In genomic region chr16:29816694-29817441, GRCh38 we compare ENCODE assay signal across 8 cellular contexts. TPM values are rescaled to one million over a fixed set of nuclear protein-coding genes. Genes with fewer than 3 reads are reported as not detected.
DNase-seq lines count a peak whose midpoint lies in the region; ATAC-seq and TF ChIP-seq lines count a peak whose summit lies in the region.

No MANE protein-coding gene starts in this region.

- H3K27me3 Mint-ChIP-seq in activated naive CD8-positive, alpha-beta T cell treated with anti-CD3 and anti-CD28 coated beads, Interleukin-2, amount 10 ng/mL, durations not matched to agents 7 days and 5 days: peaks cover 12% of the 10 kb centered on the region

- WGBS in prostate gland: 2% methylated on average over 37 of the region's 37 CpGs

- TF ChIP-seq CTCF in BE2C (IDR thresholded peaks at IDR 0.05; ENCODE audit: low read depth, low read length) (peak; percentile 32; the same call in 1 of the 2 replicates), Peyer's patch (IDR thresholded peaks at IDR 0.05) (peak in 2 of 6 experiments; percentile 16 to 28), prostate gland (IDR thresholded peaks at IDR 0.05) (no peak)

- peak overlapping the region; percentile 96 for H3K27ac Mint-ChIP-seq in activated naive CD8-positive, alpha-beta T cell treated with anti-CD3 and anti-CD28 coated beads, Interleukin-2, amount 10 ng/mL, durations not matched to agents 7 days and 5 days

- peak overlapping the region; percentile 80 for H3K4me3 ChIP-seq in BE2C (ENCODE audit: low read depth, low read length)
- peak overlapping the region; percentile 63 to 88 (median 78) for H3K4me3 ChIP-seq in Peyer's patch
- peak overlapping the region; percentile 63 to 77 for H3K4me3 ChIP-seq in prostate gland

- H3K27me3 ChIP-seq in BE2C (no peaks in the 10 kb centered on the region), Peyer's patch (no peaks in the 10 kb centered on the region), prostate gland (replicated peaks; ENCODE audit: insufficient read depth) (no peaks in the 10 kb centered on the region)

- H3K36me3 ChIP-seq in BE2C (peaks cover 36% of the 10 kb centered on the region), Peyer's patch (peaks cover 0 to 5% (median 0%) of the 10 kb centered on the region in 3 donors), prostate gland (no peaks in the 10 kb centered on the region)

- intact Hi-C loops in left ventricle myocardium superior (cut with micrococcal nuclease): no loop called here
- intact Hi-C loops in prostate gland (cut with DNase I): loop anchor here (5.0 kb wide), 1 partner anchor 45 kb away; the partner anchor contains the start of gene CDIPT

- H3K4me3 Mint-ChIP-seq in activated naive CD8-positive, alpha-beta T cell treated with anti-CD3 and anti-CD28 coated beads, Interleukin-2, amount 10 ng/mL, durations not matched to agents 7 days and 5 days: peak overlapping the region; percentile 93

- H3K36me3 Mint-ChIP-seq in activated naive CD8-positive, alpha-beta T cell treated with anti-CD3 and anti-CD28 coated beads, Interleukin-2, amount 10 ng/mL, durations not matched to agents 7 days and 5 days: peaks cover 24% of the 10 kb centered on the region

- ATAC-seq in GM18907 (IDR thresholded peaks at IDR 0.05; ENCODE audit: unreplicated experiment): peak; percentile 18
- peak; percentile 18 for ATAC-seq in HG03442 (IDR thresholded peaks at IDR 0.05; ENCODE audit: unreplicated experiment)
- peak; percentile 46 for ATAC-seq in activated naive CD8-positive, alpha-beta T cell treated with anti-CD3 and anti-CD28 coated beads, Interleukin-2, amount 10 ng/mL, durations not matched to agents 7 days and 5 days (ENCODE audit: low read depth)
- peak; percentile 53 for ATAC-seq in left ventricle myocardium superior

- H3K9me3 ChIP-seq in BE2C (no peaks in the 10 kb centered on the region), Peyer's patch (no peaks in the 10 kb centered on the region), prostate gland (no peaks in the 10 kb centered on the region)

- H3K4me1 ChIP-seq in BE2C (no peaks in the 10 kb centered on the region; the same call in none of the 2 replicates), Peyer's patch (peaks cover 0 to 74% (median 22%) of the 10 kb centered on the region in 4 donors), prostate gland (replicated peaks) (peaks cover 5% of the 10 kb centered on the region)

- TF ChIP-seq POLR2A in Peyer's patch (IDR thresholded peaks at IDR 0.05): peak in 1 of 2 donors; percentile 11
- TF ChIP-seq POLR2A in prostate gland (IDR thresholded peaks at IDR 0.05): peak; percentile 32

- POLR2A ChIA-PET in activated naive CD8-positive, alpha-beta T cell treated with anti-CD3 and anti-CD28 coated beads, Interleukin-2, amount 10 ng/mL, durations not matched to agents 7 days and 5 days (lab: Charles Lee): interaction anchor here (0.6 to 4.3 kb wide), 13 partner anchors 10 to 126 kb away, joined by 3 to 82 read pairs (median 5); partner anchors contain the start of genes KIF22 and MAZ

- H3K4me1 Mint-ChIP-seq in activated naive CD8-positive, alpha-beta T cell treated with anti-CD3 and anti-CD28 coated beads, Interleukin-2, amount 10 ng/mL, durations not matched to agents 7 days and 5 days: peaks cover 35% of the 10 kb centered on the region

- DNase-seq in BE2C: peak; percentile 68
- DNase-seq in Peyer's patch: peak; percentile 62 to 79 (median 76)
- DNase-seq in activated naive CD8-positive, alpha-beta T cell treated with anti-CD3 and anti-CD28 coated beads, Interleukin-2, amount 10 ng/mL, durations not matched to agents 7 days and 5 days: peak; percentile 79
- peak; percentile 80 for DNase-seq in left ventricle myocardium superior
- peak; percentile 55 for DNase-seq in prostate gland (ENCODE audit: low spot score)
- no peak for DNase-seq in foreskin melanocyte

- H3K27ac ChIP-seq in Peyer's patch (peak overlapping the region; percentile 84 to 96 (median 94)), prostate gland (peak overlapping the region; percentile 96 to 98)

- no peaks in the 10 kb centered on the region for H3K9me3 Mint-ChIP-seq in activated naive CD8-positive, alpha-beta T cell treated with anti-CD3 and anti-CD28 coated beads, Interleukin-2, amount 10 ng/mL, durations not matched to agents 7 days and 5 days

RNA-seq across cellular contexts. Expression of gene PAGR1, which starts 0.9 kb away (rescaled TPM):
- 153 TPM for polyA plus RNA-seq in BE2C (2012; ENCODE audit: insufficient read depth, insufficient read length, low read depth)
- total RNA-seq in Peyer's patch: 10 to 100 TPM; 39.5 to 50.3 (median 48.3) TPM
- 10 to 100 TPM; 29.8 to 34.3 TPM for total RNA-seq in activated naive CD8-positive, alpha-beta T cell treated with anti-CD3 and anti-CD28 coated beads, Interleukin-2, amount 10 ng/mL, durations not matched to agents 7 days and 5 days
- 16.2 TPM for total RNA-seq in left ventricle myocardium superior
- 10 to 100 TPM; 64.3 to 64.4 TPM for total RNA-seq in prostate gland

RNA-seq across cellular contexts. Expression of gene MVP, which starts 3.4 kb away (rescaled TPM):
- polyA plus RNA-seq in BE2C (2012; ENCODE audit: insufficient read depth, insufficient read length, low read depth): 17.2 TPM
- total RNA-seq in Peyer's patch: 100 to 1,000 TPM; 222 to 709 (median 645) TPM
- 100 to 1,000 TPM; 130 to 136 TPM for total RNA-seq in activated naive CD8-positive, alpha-beta T cell treated with anti-CD3 and anti-CD28 coated beads, Interleukin-2, amount 10 ng/mL, durations not matched to agents 7 days and 5 days
- total RNA-seq in left ventricle myocardium superior: 47.0 TPM
- 100 to 1,000 TPM in 1 of 2 donors, 10 to 100 TPM in 1; 59.3 to 247 TPM for total RNA-seq in prostate gland

RNA-seq across cellular contexts. Expression of gene PRRT2, which starts 4.9 kb away (rescaled TPM):
- polyA plus RNA-seq in BE2C (2012; ENCODE audit: insufficient read depth, insufficient read length, low read depth): 132 TPM
- total RNA-seq in Peyer's patch (1 to 10 TPM in 2 of 4 donors, under 1 TPM in 1, not detected in 1; 0.95 to 3.3 (median 2.5) TPM), left ventricle myocardium superior (3.1 TPM), prostate gland (10 to 100 TPM in 1 of 2 donors, 1 to 10 TPM in 1; 6.6 to 19.2 TPM)
- total RNA-seq in activated naive CD8-positive, alpha-beta T cell treated with anti-CD3 and anti-CD28 coated beads, Interleukin-2, amount 10 ng/mL, durations not matched to agents 7 days and 5 days: 1 to 10 TPM; 2.2 to 2.3 TPM

RNA-seq across cellular contexts. Expression of gene MAZ, which starts 10.5 kb away (rescaled TPM):
- polyA plus RNA-seq in BE2C (2012; ENCODE audit: insufficient read depth, insufficient read length, low read depth): 1,186 TPM
- total RNA-seq in Peyer's patch: 100 to 1,000 TPM; 124 to 208 (median 135) TPM
- 100 to 1,000 TPM; 395 to 418 TPM for total RNA-seq in activated naive CD8-positive, alpha-beta T cell treated with anti-CD3 and anti-CD28 coated beads, Interleukin-2, amount 10 ng/mL, durations not matched to agents 7 days and 5 days
- 101 TPM for total RNA-seq in left ventricle myocardium superior
- total RNA-seq in prostate gland: 100 to 1,000 TPM; 180 to 188 TPM

RNA-seq across cellular contexts. Expression of gene KIF22, which starts 26.3 kb away (rescaled TPM):
- polyA plus RNA-seq in BE2C (2012; ENCODE audit: insufficient read depth, insufficient read length, low read depth): 143 TPM
- 100 to 1,000 TPM in 2 of 4 donors, 10 to 100 TPM in 2; 31.9 to 157 (median 72.8) TPM for total RNA-seq in Peyer's patch
- total RNA-seq in activated naive CD8-positive, alpha-beta T cell treated with anti-CD3 and anti-CD28 coated beads, Interleukin-2, amount 10 ng/mL, durations not matched to agents 7 days and 5 days: 100 to 1,000 TPM; 191 to 199 TPM
- total RNA-seq in left ventricle myocardium superior: 55.2 TPM
- 10 to 100 TPM; 58.5 to 89.6 TPM for total RNA-seq in prostate gland
